ENCODE assay signal across 20 cellular contexts in the genomic region with DNA sequence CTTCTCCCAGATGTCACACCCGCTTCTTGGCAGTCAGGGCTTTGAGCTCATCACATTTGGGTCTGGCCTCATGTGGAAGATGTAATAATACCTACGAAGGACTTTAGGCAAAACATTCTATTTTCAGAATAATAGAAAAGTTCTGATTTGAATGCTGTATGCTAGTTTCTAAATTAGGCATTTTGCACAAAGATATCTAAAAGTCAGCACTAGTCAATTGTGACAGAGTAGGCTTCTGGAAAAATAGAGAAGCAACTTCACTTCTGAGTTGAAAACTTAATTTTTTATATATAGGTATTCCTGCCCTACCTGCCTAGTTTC. TPM values are rescaled to one million over a fixed set of nuclear protein-coding genes. Genes with fewer than 3 reads are reported as not detected.
DNase-seq lines count a peak whose midpoint lies in the region; ATAC-seq and TF ChIP-seq lines count a peak whose summit lies in the region.
"Had no signal": no experiment of that assay in that cellular context is flagged by ENCODE, and none has a peak within 500 bp of the region (broad histone marks: within the 10 kb centered on the region; RNA-seq: fewer than 3 reads in every experiment).

No MANE protein-coding gene starts in this region.

- H3K4me1 Mint-ChIP-seq in activated CD4-positive, alpha-beta memory T cell treated with anti-CD3 and anti-CD28 coated beads for 36 hours (ENCODE audit: low read depth): no peaks in the 10 kb centered on the region
- H3K4me1 Mint-ChIP-seq: brain, natural killer cell had no signal

- H3K4me1 ChIP-seq in esophagus muscularis mucosa: peaks cover 0 to 4% (median 0%) of the 10 kb centered on the region in 4 donors

- no peaks in the 10 kb centered on the region for H3K9me3 ChIP-seq in esophagus muscularis mucosa
- H3K9me3 ChIP-seq: HAP-1 had no signal

- CTCF ChIA-PET in activated CD4-positive, alpha-beta memory T cell treated with anti-CD3 and anti-CD28 coated beads for 36 hours (lab: Charles Lee): no interaction called here

- DNase-seq in HUDEP-2 (lab: John Stamatoyannopoulos, UW; ENCODE audit: unreplicated experiment in 76 of 76): no peak
- no peak for DNase-seq in activated CD4-positive, alpha-beta memory T cell treated with anti-CD3 and anti-CD28 coated beads for 36 hours
- DNase-seq in esophagus muscularis mucosa (ENCODE audit: extremely low spot score): no peak
- no peak for DNase-seq in activated CD4-positive, alpha-beta T cell treated with anti-CD3 and anti-CD28 coated beads, Interleukin-2, amount 50 U/mL, for 48 hours
- DNase-seq: activated CD4-positive, CD25-positive, alpha-beta regulatory T cell treated with anti-CD3 and anti-CD28 coated beads, Interleukin-2, amount 50 U/mL, for 72 hours; activated naive CD4-positive, alpha-beta T cell treated with anti-CD3 and anti-CD28 coated beads, Interleukin-2, amount 50 U/mL, for 16 hours; CD4-positive, alpha-beta T cell; DND-41; head of caudate nucleus; natural killer cell; NCI-H1048; stimulated activated naive CD4-positive, alpha-beta T cell treated with Interleukin-2 at 50 U/mL for 16 hours had no signal

- no peaks in the 10 kb centered on the region for H3K36me3 ChIP-seq in esophagus muscularis mucosa
- H3K36me3 ChIP-seq: HAP-1 had no signal

- H3K27ac Mint-ChIP-seq in activated CD4-positive, alpha-beta memory T cell treated with anti-CD3 and anti-CD28 coated beads for 36 hours: no peak overlapping the region
- H3K27ac Mint-ChIP-seq: brain; CD4-positive, alpha-beta T cell; natural killer cell had no signal

- H3K4me3 Mint-ChIP-seq in activated CD4-positive, alpha-beta memory T cell treated with anti-CD3 and anti-CD28 coated beads for 36 hours: no peak overlapping the region
- H3K4me3 Mint-ChIP-seq: brain; CD4-positive, alpha-beta T cell; natural killer cell had no signal

- no peaks in the 10 kb centered on the region for H3K27me3 ChIP-seq in esophagus muscularis mucosa

- peak overlapping the region; percentile 43; the same call in 1 of the 2 replicates for H3K4me3 ChIP-seq in GM08714 (ENCODE audit: low read length)
- no peak overlapping the region for H3K4me3 ChIP-seq in esophagus muscularis mucosa
- H3K4me3 ChIP-seq: HAP-1, smooth muscle cell had no signal

- no peak overlapping the region for H3K27ac ChIP-seq in esophagus muscularis mucosa (replicated peaks in 1 of 4)

- TF ChIP-seq CTCF in esophagus muscularis mucosa (IDR thresholded peaks at IDR 0.05): no peak

- no peak for TF ChIP-seq POLR2A in esophagus muscularis mucosa (IDR thresholded peaks at IDR 0.05; ENCODE audit: low read depth)

- 60% methylated on average over 2 of the region's 2 CpGs for WGBS in esophagus muscularis mucosa

- H3K9me3 Mint-ChIP-seq in activated CD4-positive, alpha-beta memory T cell treated with anti-CD3 and anti-CD28 coated beads for 36 hours: peaks cover 3% of the 10 kb centered on the region
- H3K9me3 Mint-ChIP-seq: CD4-positive, alpha-beta T cell; natural killer cell had no signal

- intact Hi-C loops in activated CD4-positive, alpha-beta memory T cell treated with anti-CD3 and anti-CD28 coated beads for 36 hours (cut with micrococcal nuclease): no loop called here
- intact Hi-C loops in esophagus muscularis mucosa (cut with DNase I): no loop called here

- POLR2A ChIA-PET in activated CD4-positive, alpha-beta memory T cell treated with anti-CD3 and anti-CD28 coated beads for 36 hours (lab: Charles Lee): no interaction called here

- TF ChIP-seq EP300 in esophagus muscularis mucosa (IDR thresholded peaks at IDR 0.05): no peak

- H3K36me3 Mint-ChIP-seq in activated CD4-positive, alpha-beta memory T cell treated with anti-CD3 and anti-CD28 coated beads for 36 hours: no peaks in the 10 kb centered on the region
- H3K36me3 Mint-ChIP-seq: brain, natural killer cell had no signal

- H3K27me3 Mint-ChIP-seq in activated CD4-positive, alpha-beta memory T cell treated with anti-CD3 and anti-CD28 coated beads for 36 hours: peaks cover 4% of the 10 kb centered on the region
- H3K27me3 Mint-ChIP-seq: CD4-positive, alpha-beta T cell had no signal

- ATAC-seq in GM19395 (IDR thresholded peaks at IDR 0.05; ENCODE audit: unreplicated experiment): peak; percentile 41
- ATAC-seq in HG02678 (IDR thresholded peaks at IDR 0.05; ENCODE audit: unreplicated experiment): peak; percentile 28
- peak; percentile 20 for ATAC-seq in HG03196 (IDR thresholded peaks at IDR 0.05; ENCODE audit: unreplicated experiment)
- ATAC-seq: esophagus mucosa, natural killer cell had no signal

RNA-seq across cellular contexts. Expression of gene CD2AP, which starts 38.3 kb away (rescaled TPM):
- 10 to 100 TPM; 22.6 to 23.6 TPM for total RNA-seq in activated CD4-positive, alpha-beta memory T cell treated with anti-CD3 and anti-CD28 coated beads for 36 hours
- 10 to 100 TPM; 17.2 to 20.7 (median 20.0) TPM for total RNA-seq in esophagus muscularis mucosa
